ENCODE assay signal across 10 cellular contexts in genomic region chr13:23235994-23236393, GRCh38. TPM values are rescaled to one million over a fixed set of nuclear protein-coding genes. Genes with fewer than 3 reads are reported as not detected.
"Had no signal": no experiment of that assay in that cellular context is flagged by ENCODE, and none has a peak within 500 bp of the region (broad histone marks: within the 10 kb centered on the region; RNA-seq: fewer than 3 reads in every experiment).

No MANE protein-coding gene starts in this region.

- H3K27ac ChIP-seq: HL-60 had no signal

- ATAC-seq: HCT116, K562 had no signal

- H3K36me3 ChIP-seq: HAP-1 had no signal

- H3K4me3 ChIP-seq: HAP-1, K562 had no signal

- DNase-seq: GOT3, H7, HFFc6, IMR-90, KG1 had no signal

- H3K4me1 ChIP-seq: HAP-1 had no signal

- H3K9me3 ChIP-seq: HAP-1 had no signal

RNA-seq across cellular contexts. Expression of gene SGCG, which starts 55.2 kb away (rescaled TPM):
- total RNA-seq: H7, HFFc6, HT-29 had no signal
